ENCODE assay signal across 9 cellular contexts in the genomic region with DNA sequence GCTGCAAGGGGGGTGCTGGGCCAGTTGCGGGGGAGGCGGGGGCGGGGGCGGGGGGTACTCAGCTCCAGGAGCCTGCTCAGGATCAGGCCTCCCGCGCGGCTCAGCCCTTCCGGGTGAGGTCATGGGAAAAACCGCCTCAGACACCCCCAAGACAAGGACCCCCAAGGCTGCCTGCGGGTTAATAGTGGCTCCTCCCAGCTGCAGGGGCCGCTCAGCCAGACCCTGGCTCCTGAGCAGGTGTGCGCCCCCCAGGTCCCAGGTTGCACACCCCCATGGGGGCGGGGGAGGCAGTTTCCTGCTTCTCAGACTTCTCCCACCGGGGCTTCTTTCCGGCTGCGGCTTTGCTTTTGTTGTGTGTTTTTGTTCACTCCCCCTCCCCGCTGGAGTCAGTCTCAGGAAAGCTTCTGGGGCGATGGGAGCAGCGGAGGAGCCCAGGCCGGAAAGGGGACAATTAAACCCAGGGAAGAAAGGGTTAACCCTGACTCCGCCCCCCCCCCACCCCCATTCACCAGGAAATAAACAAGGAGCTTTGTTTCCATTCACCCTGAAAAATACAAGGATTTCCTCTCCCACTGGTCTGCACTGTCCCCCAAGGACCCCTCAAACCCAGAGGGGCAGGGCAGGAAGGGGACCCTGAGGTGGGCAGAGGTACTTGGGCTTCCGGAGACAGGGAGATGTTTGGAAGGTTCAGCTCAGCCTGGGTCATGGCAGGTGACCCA. TPM values are rescaled to one million over a fixed set of nuclear protein-coding genes. Genes with fewer than 3 reads are reported as not detected.
A peak's percentile ranks its signal among the peaks of the same experiment; 100 is the strongest.
DNase-seq lines count a peak whose midpoint lies in the region; TF ChIP-seq lines count a peak whose summit lies in the region.
"Had no signal": no experiment of that assay in that cellular context is flagged by ENCODE, and none has a peak within 500 bp of the region (broad histone marks: within the 10 kb centered on the region; RNA-seq: fewer than 3 reads in every experiment).

No MANE protein-coding gene starts in this region.

- H3K9me3 Mint-ChIP-seq in activated T-helper 1 cell treated with anti-CD3 and anti-CD28 coated beads, Interleukin-12 subunit alpha, Interleukin-12 subunit beta, Interleukin-2, Interleukin-4 antibody, amounts not matched to agents 30 ng/mL and 10 ng/mL and 1 ng/mL, durations not matched to agents 14 hours and 24 hours and 36 hours: no peaks in the 10 kb centered on the region

- peak overlapping the region; percentile 71 for H3K4me3 ChIP-seq in SK-N-MC
- H3K4me3 ChIP-seq in hepatocyte: no peak overlapping the region
- no peak overlapping the region for H3K4me3 ChIP-seq in smooth muscle cell

- H2AFZ ChIP-seq in hepatocyte (no peak overlapping the region), smooth muscle cell (ENCODE audit: low read depth) (peak overlapping the region; percentile 48)

- no peaks in the 10 kb centered on the region for H3K27me3 ChIP-seq in hepatocyte
- no peaks in the 10 kb centered on the region for H3K27me3 ChIP-seq in smooth muscle cell (ENCODE audit: low read depth)

- DNase-seq in NCI-H2227 (lab: John Stamatoyannopoulos, UW; ENCODE audit: unreplicated experiment) (peak; percentile 42), NCI-H2227 treated with DMSO at 0.1 percent for 48 hours (lab: John Stamatoyannopoulos, UW) (no peak), SK-N-MC (ENCODE audit: low read depth, low spot score) (peak; percentile 40), hepatocyte (ENCODE audit: low spot score) (no peak), smooth muscle cell (lab: John Stamatoyannopoulos, UW; ENCODE audit: unreplicated experiment) (no peak), T-helper 2 cell (no peak), erythroblast (lab: John Stamatoyannopoulos, UW) (no peak)
- DNase-seq in activated T-helper 1 cell treated with anti-CD3 and anti-CD28 coated beads, Interleukin-12 subunit alpha, Interleukin-12 subunit beta, Interleukin-2, Interleukin-4 antibody, amounts not matched to agents 30 ng/mL and 10 ng/mL and 1 ng/mL, durations not matched to agents 14 hours and 24 hours and 36 hours (ENCODE audit: low spot score): no peak
- DNase-seq: aorta had no signal

- H3K4me1 ChIP-seq in hepatocyte (ENCODE audit: insufficient read depth) (peaks cover 25% of the 10 kb centered on the region), smooth muscle cell (ENCODE audit: low read depth) (peaks cover 20% of the 10 kb centered on the region)

- no peak overlapping the region for H3K4me3 Mint-ChIP-seq in activated T-helper 1 cell treated with anti-CD3 and anti-CD28 coated beads, Interleukin-12 subunit alpha, Interleukin-12 subunit beta, Interleukin-2, Interleukin-4 antibody, amounts not matched to agents 30 ng/mL and 10 ng/mL and 1 ng/mL, durations not matched to agents 14 hours and 24 hours and 36 hours

- peak overlapping the region; percentile 68 for H3K4me2 ChIP-seq in hepatocyte
- peak overlapping the region; percentile 76 for H3K4me2 ChIP-seq in smooth muscle cell

- 15% methylated on average over 13 of the region's 22 CpGs for WGBS in hepatocyte (ENCODE audit: low lambda C conversion rate, missing lambda C conversion rate)
- WGBS in smooth muscle cell (ENCODE audit: low lambda C conversion rate): 18% methylated on average over 22 of the region's 22 CpGs

- H3F3A ChIP-seq in smooth muscle cell (ENCODE audit: low read depth): peaks cover 3% of the 10 kb centered on the region

- H3K36me3 ChIP-seq in SK-N-MC (ENCODE audit: insufficient read depth, low read length): no peaks in the 10 kb centered on the region
- no peaks in the 10 kb centered on the region for H3K36me3 ChIP-seq in hepatocyte (replicated peaks; ENCODE audit: insufficient read depth, low read depth)
- no peaks in the 10 kb centered on the region for H3K36me3 ChIP-seq in smooth muscle cell (ENCODE audit: low read depth)

- H3K9ac ChIP-seq in SK-N-MC (ENCODE audit: insufficient read length) (peak overlapping the region; percentile 64), smooth muscle cell (ENCODE audit: low read depth) (no peak overlapping the region)

- H3K4me1 Mint-ChIP-seq in activated T-helper 1 cell treated with anti-CD3 and anti-CD28 coated beads, Interleukin-12 subunit alpha, Interleukin-12 subunit beta, Interleukin-2, Interleukin-4 antibody, amounts not matched to agents 30 ng/mL and 10 ng/mL and 1 ng/mL, durations not matched to agents 14 hours and 24 hours and 36 hours (ENCODE audit: low read depth): peaks cover 11% of the 10 kb centered on the region

- H3K27me3 Mint-ChIP-seq in activated T-helper 1 cell treated with anti-CD3 and anti-CD28 coated beads, Interleukin-12 subunit alpha, Interleukin-12 subunit beta, Interleukin-2, Interleukin-4 antibody, amounts not matched to agents 30 ng/mL and 10 ng/mL and 1 ng/mL, durations not matched to agents 14 hours and 24 hours and 36 hours (ENCODE audit: insufficient read depth): no peaks in the 10 kb centered on the region

- TF ChIP-seq POLR2A in erythroblast (IDR thresholded peaks at IDR 0.05; ENCODE audit: low read length): no peak

- H3K36me3 Mint-ChIP-seq in activated T-helper 1 cell treated with anti-CD3 and anti-CD28 coated beads, Interleukin-12 subunit alpha, Interleukin-12 subunit beta, Interleukin-2, Interleukin-4 antibody, amounts not matched to agents 30 ng/mL and 10 ng/mL and 1 ng/mL, durations not matched to agents 14 hours and 24 hours and 36 hours (ENCODE audit: low read depth): no peaks in the 10 kb centered on the region

- H4K20me1 ChIP-seq in hepatocyte (ENCODE audit: insufficient read depth, poor library complexity, severe bottlenecking) (no peaks in the 10 kb centered on the region), smooth muscle cell (ENCODE audit: low read depth) (no peaks in the 10 kb centered on the region)

- H3K9me2 ChIP-seq in hepatocyte (replicated peaks; ENCODE audit: insufficient read depth): no peaks in the 10 kb centered on the region

- peak overlapping the region; percentile 69 for H3K27ac ChIP-seq in SK-N-MC
- peak overlapping the region; percentile 80 for H3K27ac ChIP-seq in hepatocyte
- no peak overlapping the region for H3K27ac ChIP-seq in smooth muscle cell (ENCODE audit: low read depth)

- TF ChIP-seq CTCF in hepatocyte (IDR thresholded peaks at IDR 0.05; ENCODE audit: poor library complexity): no peak
- no peak for TF ChIP-seq CTCF in smooth muscle cell (IDR thresholded peaks at IDR 0.05; ENCODE audit: borderline replicate concordance, insufficient read depth, poor library complexity, severe bottlenecking)

- intact Hi-C loops in activated T-helper 1 cell treated with anti-CD3 and anti-CD28 coated beads, Interleukin-12 subunit alpha, Interleukin-12 subunit beta, Interleukin-2, Interleukin-4 antibody, amounts not matched to agents 30 ng/mL and 10 ng/mL and 1 ng/mL, durations not matched to agents 14 hours and 24 hours and 36 hours (cut with micrococcal nuclease): no loop called here

- H3K9me3 ChIP-seq in SK-N-MC (ENCODE audit: low read depth, low read length) (no peaks in the 10 kb centered on the region), hepatocyte (ENCODE audit: low read depth) (no peaks in the 10 kb centered on the region), smooth muscle cell (replicated peaks; ENCODE audit: low read depth) (no peaks in the 10 kb centered on the region)

- H3K79me2 ChIP-seq in hepatocyte (no peaks in the 10 kb centered on the region), smooth muscle cell (ENCODE audit: low read depth) (no peaks in the 10 kb centered on the region)

- no peak overlapping the region for H3K27ac Mint-ChIP-seq in activated T-helper 1 cell treated with anti-CD3 and anti-CD28 coated beads, Interleukin-12 subunit alpha, Interleukin-12 subunit beta, Interleukin-2, Interleukin-4 antibody, amounts not matched to agents 30 ng/mL and 10 ng/mL and 1 ng/mL, durations not matched to agents 14 hours and 24 hours and 36 hours

RNA-seq across cellular contexts. Expression of gene NOTCH1, which starts 42.3 kb away (rescaled TPM):
- total RNA-seq in hepatocyte: 4.3 and 6.5 TPM in 2 replicates
- 5.3 and 8.3 TPM in 2 replicates for polyA plus RNA-seq in hepatocyte
- 7.8 and 13.2 TPM in 2 replicates for total RNA-seq in smooth muscle cell
- polyA plus RNA-seq in smooth muscle cell: 7.2 and 11.4 TPM in 2 replicates
- total RNA-seq in activated T-helper 1 cell treated with anti-CD3 and anti-CD28 coated beads, Interleukin-12 subunit alpha, Interleukin-12 subunit beta, Interleukin-2, Interleukin-4 antibody, amounts not matched to agents 30 ng/mL and 10 ng/mL and 1 ng/mL, durations not matched to agents 14 hours and 24 hours and 36 hours: 115 and 121 TPM in 2 replicates

Comparison
In these comparisons a context has a peak if more than half of its experiments do, and no peak if none do; other contexts are left out.
1. DNase-seq: peak in NCI-H2227 (single experiment) and SK-N-MC (single experiment); none in NCI-H2227 treated with DMSO at 0.1 percent for 48 hours (single experiment), hepatocyte (single experiment), smooth muscle cell (single experiment), activated T-helper 1 cell treated with anti-CD3 and anti-CD28 coated beads, Interleukin-12 subunit alpha, Interleukin-12 subunit beta, Interleukin-2, Interleukin-4 antibody, amounts not matched to agents 30 ng/mL and 10 ng/mL and 1 ng/mL, durations not matched to agents 14 hours and 24 hours and 36 hours (single experiment), T-helper 2 cell (0 of 5) and erythroblast (0 of 2).